ENCODE assay signal across 8 cellular contexts in the genomic region with DNA sequence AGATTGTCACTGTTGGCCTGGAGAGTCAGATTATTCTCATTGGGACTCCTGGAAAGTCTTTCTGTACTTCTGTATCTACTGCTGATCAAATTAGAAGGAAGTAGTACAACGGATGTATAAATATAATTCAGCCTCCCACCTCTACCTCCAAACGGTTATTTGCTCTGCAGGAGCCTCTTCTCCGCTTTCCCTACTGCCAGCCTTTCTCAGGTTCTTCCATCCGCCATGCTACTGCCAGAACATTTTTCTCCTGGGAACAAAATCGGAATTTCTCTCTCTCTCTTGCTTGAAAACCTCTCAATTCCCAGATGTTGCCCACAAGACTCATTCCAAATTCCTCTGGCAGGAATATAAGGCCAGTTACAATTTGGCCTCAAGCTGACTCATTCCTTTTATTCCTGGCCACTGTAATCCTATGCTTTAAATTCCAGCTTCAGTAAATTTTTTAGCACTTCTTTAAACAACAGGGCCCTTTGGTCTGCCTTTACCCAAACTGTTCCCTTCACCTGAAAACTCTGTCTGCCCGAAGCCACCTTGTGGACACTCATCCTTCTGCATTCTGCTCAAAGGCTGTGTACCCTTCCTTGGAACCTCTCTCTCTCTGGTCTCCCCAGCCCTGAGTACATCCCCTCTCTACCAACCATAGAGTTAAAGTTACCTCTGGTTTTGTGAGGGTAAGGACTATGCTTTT.
DNase-seq lines count a peak whose midpoint lies in the region; TF ChIP-seq lines count a peak whose summit lies in the region.
"Not testable (repeated sequence)": the region's sequence is repeated elsewhere in the genome, so short reads cannot be mapped to it uniquely, and the experiment has no call there.

No MANE protein-coding gene starts in this region.

- DNase-seq in AG10803 (ENCODE audit: low read depth), result peak; percentile 86
- not testable (repeated sequence) for DNase-seq in GM10266 (ENCODE audit: extremely low spot score); SK-N-SH
- DNase-seq in HFF-Myc (ENCODE audit: extremely low read depth, low read depth), result peak; percentile 10
- peak; percentile 13 for DNase-seq in MG63
- DNase-seq in cardiac fibroblast (ENCODE audit: low read depth in 2 of 2), result peak; percentile 38 to 67
- peak; percentile 10 to 36 for DNase-seq in foreskin fibroblast
- DNase-seq in neural progenitor cell (ENCODE audit: low spot score), result peak; percentile 23

- H3K4me2 ChIP-seq in SK-N-SH, neural progenitor cell: not testable (repeated sequence)

- H3K27me3 ChIP-seq in MG63; SK-N-SH (ENCODE audit: insufficient read depth); neural progenitor cell: not testable (repeated sequence)

- H3K4me1 Mint-ChIP-seq in neural progenitor cell, result not testable (repeated sequence)

- H3K27ac ChIP-seq in SK-N-SH (ENCODE audit: low read depth in 2 of 2, low read length in 1 of 2); neural progenitor cell: not testable (repeated sequence)

- H3K27me3 Mint-ChIP-seq in neural progenitor cell (ENCODE audit: insufficient read depth, low read depth), result not testable (repeated sequence)

- H3K4me1 ChIP-seq in SK-N-SH (ENCODE audit: control insufficient read depth in 1 of 2, insufficient read depth in 2 of 2, low read depth in 1 of 2, low read length in 1 of 2); neural progenitor cell: not testable (repeated sequence)

- not testable (repeated sequence) for H3F3A ChIP-seq in SK-N-SH (replicated peaks; ENCODE audit: insufficient read depth); neural progenitor cell (ENCODE audit: low read depth)

- not testable (repeated sequence) for H2AFZ ChIP-seq in SK-N-SH (ENCODE audit: low read depth); neural progenitor cell (replicated peaks)

- not testable (repeated sequence) for H3K9me3 Mint-ChIP-seq in neural progenitor cell

- not testable (repeated sequence) for TF ChIP-seq RAD21 in SK-N-SH (IDR thresholded peaks at IDR 0.05; ENCODE audit: low read length)

- not testable (repeated sequence) for H3K9ac ChIP-seq in SK-N-SH, neural progenitor cell

- H3K36me3 ChIP-seq in MG63; SK-N-SH (replicated peaks in 1 of 2; ENCODE audit: control insufficient read depth in 1 of 2, insufficient read depth in 2 of 2, low read length in 1 of 2); neural progenitor cell: not testable (repeated sequence)

- H3K9me2 ChIP-seq in SK-N-SH, result not testable (repeated sequence)

- TF ChIP-seq EP300 in SK-N-SH (IDR thresholded peaks at IDR 0.05; ENCODE audit: borderline replicate concordance in 1 of 2, low read depth in 1 of 2, low read length in 1 of 2), result not testable (repeated sequence)

- POLR2A ChIA-PET in SK-N-SH (lab: Yijun Ruan, JAX), result not testable (repeated sequence)

- H3K27ac Mint-ChIP-seq in neural progenitor cell, result not testable (repeated sequence)

- not testable (repeated sequence) for H3K4me3 Mint-ChIP-seq in neural progenitor cell

- 50% methylated on average over 6 of the region's 6 CpGs for WGBS in SK-N-SH (ENCODE audit: low lambda C conversion rate)

- not testable (repeated sequence) for H3K9me3 ChIP-seq in MG63; SK-N-SH; neural progenitor cell (ENCODE audit: low read depth)

- TF ChIP-seq CTCF in AG10803 (conservative IDR thresholded peaks at IDR 0.05; ENCODE audit: low read length) (peak; percentile 34), GM10266 (IDR thresholded peaks at IDR 0.05; ENCODE audit: control insufficient read depth, insufficient read depth, low read depth, missing control alignments) (peak; percentile 8), HFF-Myc (IDR thresholded peaks at IDR 0.05; ENCODE audit: low read depth, low read length, missing control alignments) (peak; percentile 16), SK-N-SH (IDR thresholded peaks at IDR 0.05) (0 out of 2 replicates have a peak, but pooled peaks have one; percentile 16), cardiac fibroblast (IDR thresholded peaks at IDR 0.05; ENCODE audit: low read depth, low read length) (peak; percentile 35), foreskin fibroblast (IDR thresholded peaks at IDR 0.05; ENCODE audit: low read depth, low read length) (peak; percentile 19), neural progenitor cell (IDR thresholded peaks at IDR 0.05) (peak; percentile 37)

- H4K20me1 ChIP-seq in SK-N-SH (ENCODE audit: insufficient read depth); neural progenitor cell (ENCODE audit: low read depth): not testable (repeated sequence)

- H3K36me3 Mint-ChIP-seq in neural progenitor cell, result not testable (repeated sequence)

- H3K4me3 ChIP-seq in AG10803 (ENCODE audit: low read length); HFF-Myc (replicated peaks; ENCODE audit: low read depth, low read length); MG63; SK-N-SH (ENCODE audit: low read depth in 2 of 2, low read length in 1 of 2); cardiac fibroblast (replicated peaks in 1 of 2; ENCODE audit: low read depth in 2 of 2, low read length in 2 of 2); foreskin fibroblast (ENCODE audit: low read depth in 1 of 2, low read length in 2 of 2); neural progenitor cell: not testable (repeated sequence)

- not testable (repeated sequence) for H3K79me2 ChIP-seq in SK-N-SH (ENCODE audit: insufficient read depth); neural progenitor cell (ENCODE audit: low read depth)

- CTCF ChIA-PET in SK-N-SH (lab: Yijun Ruan, JAX), result not testable (repeated sequence)

TF ChIP-seq in SK-N-SH, 30 proteins besides CTCF, POLR2A, EP300 and RAD21:
- 0 out of 2 replicates have a peak, but pooled peaks have one; percentile 13 for TF ChIP-seq SMC3 (IDR thresholded peaks at IDR 0.05; ENCODE audit: low read depth, low read length)
